27 cellular contexts compared by ENCODE assay signal in genomic region chr6:14202947-14203346, GRCh38.
"Had no signal": no experiment of that assay in that cellular context is flagged by ENCODE, and none has a peak within 500 bp of the region (broad histone marks: within the 10 kb centered on the region; RNA-seq: fewer than 3 reads in every experiment).

No MANE protein-coding gene starts in this region.

- H3K4me1 ChIP-seq: colonic mucosa, esophagus muscularis mucosa, gastroesophageal sphincter had no signal

- DNase-seq: activated CD4-positive, alpha-beta memory T cell treated with anti-CD3 and anti-CD28 coated beads for 36 hours; activated CD4-positive, alpha-beta T cell treated with anti-CD3 and anti-CD28 coated beads for 36 hours; activated CD4-positive, alpha-beta T cell treated with anti-CD3 and anti-CD28 coated beads, Interleukin-2, amount 10 ng/mL, durations not matched to agents 24 days and 14 days; activated CD4-positive, CD25-positive, alpha-beta regulatory T cell; activated CD4-positive, CD25-positive, alpha-beta regulatory T cell treated with anti-CD3 and anti-CD28 coated beads, Interleukin-2, amount 50 U/mL, for 72 hours; activated CD8-positive, alpha-beta memory T cell treated with anti-CD3 and anti-CD28 coated beads, Interleukin-2, amount 10 ng/mL, durations not matched to agents 7 days and 5 days; activated CD8-positive, alpha-beta memory T cell treated with anti-CD3 and anti-CD28 coated beads, Interleukin-2, amount 50 U/mL, for 4 hours; activated CD8-positive, alpha-beta T cell treated with anti-CD3 and anti-CD28 coated beads, Interleukin-2, amount 10 ng/mL, durations not matched to agents 7 days and 5 days; activated effector memory CD4-positive, alpha-beta T cell treated with anti-CD3 and anti-CD28 coated beads, Interleukin-2, amount 50 U/mL, for 16 hours; activated naive CD4-positive, alpha-beta T cell treated with anti-CD3 and anti-CD28 coated beads, Interleukin-2, amount 10 ng/mL, durations not matched to agents 7 days and 5 days; activated T-cell treated with anti-CD3 and anti-CD28 coated beads, Interleukin-2, amount 50 U/mL, for 1 hour; activated T-cell treated with anti-CD3 and anti-CD28 coated beads, Interleukin-2, amount 50 U/mL, for 48 hours; amniotic stem cell; anterior cingulate cortex; brain microvascular endothelial cell; central memory CD4-positive, alpha-beta T cell; cerebellar nuclear complex; colonic mucosa; effector CD8-positive, alpha-beta T cell; foreskin melanocyte; T-helper 2 cell had no signal

- ATAC-seq: activated CD4-positive, alpha-beta T cell treated with anti-CD3 and anti-CD28 coated beads for 36 hours; activated CD8-positive, alpha-beta memory T cell treated with anti-CD3 and anti-CD28 coated beads, Interleukin-2, amount 10 ng/mL, durations not matched to agents 7 days and 5 days; activated CD8-positive, alpha-beta T cell treated with anti-CD3 and anti-CD28 coated beads, Interleukin-2, amount 10 ng/mL, durations not matched to agents 7 days and 5 days; gastroesophageal sphincter had no signal

- FAIRE-seq: astrocyte, endometrium, endothelial cell of umbilical vein had no signal

- H3K4me3 ChIP-seq: cardiac muscle cell, colonic mucosa, esophagus muscularis mucosa, gastroesophageal sphincter had no signal

- H3K36me3 ChIP-seq: brain microvascular endothelial cell, cardiac muscle cell, colonic mucosa, esophagus muscularis mucosa, gastroesophageal sphincter had no signal

- H3K27ac ChIP-seq: brain microvascular endothelial cell, cardiac muscle cell, colonic mucosa, esophagus muscularis mucosa, gastroesophageal sphincter had no signal

- H3K27me3 ChIP-seq: brain microvascular endothelial cell, cardiac muscle cell, colonic mucosa, esophagus muscularis mucosa, gastroesophageal sphincter had no signal
